25 cellular contexts compared by ENCODE assay signal in the genomic region with DNA sequence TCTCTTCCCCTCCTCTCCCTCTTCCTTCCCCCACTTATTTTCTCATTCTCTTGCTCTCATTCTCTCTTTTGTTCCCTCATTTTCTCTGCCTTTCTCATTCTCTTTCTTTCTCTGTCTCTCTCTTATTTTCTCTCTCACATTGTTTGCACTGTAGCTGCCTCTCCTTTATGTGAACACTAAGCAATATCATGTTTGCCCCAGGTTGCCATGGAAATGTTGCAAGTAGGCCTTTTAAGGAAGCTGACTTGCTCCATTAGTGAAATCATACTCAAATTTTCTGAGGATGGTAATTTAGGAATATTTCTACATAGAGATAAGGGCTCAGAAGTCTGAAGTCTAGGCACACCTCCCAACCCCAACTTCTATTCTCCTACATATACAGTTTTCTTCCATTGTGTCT.
"Had no signal": no experiment of that assay in that cellular context is flagged by ENCODE, and none has a peak within 500 bp of the region (broad histone marks: within the 10 kb centered on the region; RNA-seq: fewer than 3 reads in every experiment).

No MANE protein-coding gene starts in this region.

- ATAC-seq: effector memory CD8-positive, alpha-beta T cell; esophagus mucosa; foreskin keratinocyte; gastrocnemius medialis; gastroesophageal sphincter; heart left ventricle; heart right ventricle had no signal

- H3K4me3 ChIP-seq: colonic mucosa, coronary artery, dorsolateral prefrontal cortex, esophagus muscularis mucosa, esophagus squamous epithelium, gastrocnemius medialis, gastroesophageal sphincter, heart left ventricle, heart right ventricle, hepatocyte had no signal

- DNase-seq: colonic mucosa; cortex of kidney; dermis blood vessel endothelial cell; dorsolateral prefrontal cortex; effector CD4-positive, alpha-beta T cell; effector CD8-positive, alpha-beta T cell; effector memory CD4-positive, alpha-beta T cell; effector memory CD8-positive, alpha-beta T cell; endodermal cell; erythroblast; esophagus squamous epithelium; foreskin fibroblast; foreskin keratinocyte; foreskin melanocyte; gastrocnemius medialis; glutamatergic neuron; head of caudate nucleus; heart left ventricle; heart right ventricle; hippocampal formation had no signal
